ENCODE assay signal across 9 cellular contexts in genomic region chr5:146565764-146566163, GRCh38. TPM values are rescaled to one million over a fixed set of nuclear protein-coding genes. Genes with fewer than 3 reads are reported as not detected.
DNase-seq lines count a peak whose midpoint lies in the region; ATAC-seq and TF ChIP-seq lines count a peak whose summit lies in the region.
"Had no signal": no experiment of that assay in that cellular context is flagged by ENCODE, and none has a peak within 500 bp of the region (broad histone marks: within the 10 kb centered on the region; RNA-seq: fewer than 3 reads in every experiment).

No MANE protein-coding gene starts in this region.

- H3K4me1 ChIP-seq in endodermal cell (ENCODE audit: control insufficient read depth, insufficient read depth, low read length) (no peaks in the 10 kb centered on the region), thyroid gland (no peaks in the 10 kb centered on the region)

- no peaks in the 10 kb centered on the region for H3K27me3 Mint-ChIP-seq in activated CD4-positive, alpha-beta memory T cell treated with anti-CD3 and anti-CD28 coated beads for 36 hours
- no peaks in the 10 kb centered on the region for H3K27me3 Mint-ChIP-seq in endodermal cell (ENCODE audit: insufficient read depth)
- H3K27me3 Mint-ChIP-seq in naive B cell = peaks cover 5 to 8% (median 6%) of the 10 kb centered on the region in 3 donors

- H3K4me3 Mint-ChIP-seq in activated CD4-positive, alpha-beta memory T cell treated with anti-CD3 and anti-CD28 coated beads for 36 hours = no peak overlapping the region
- no peak overlapping the region for H3K4me3 Mint-ChIP-seq in endodermal cell
- H3K4me3 Mint-ChIP-seq in naive B cell = peak overlapping the region in 1 of 8 donors; percentile 32

- H3K9me3 ChIP-seq in endodermal cell (ENCODE audit: control insufficient read depth, low read length) (peaks cover 22% of the 10 kb centered on the region), thyroid gland (no peaks in the 10 kb centered on the region)

- WGBS in endodermal cell (ENCODE audit: insufficient coverage in 1 of 2, insufficient read length in 1 of 2), 2 experiments = 36 to 49% methylated on average over 5 to 7 of the region's 7 CpGs
- WGBS in thyroid gland, 2 donors = 25 to 38% methylated on average over 7 of the region's 7 CpGs

- ATAC-seq in GM19395 (IDR thresholded peaks at IDR 0.05; ENCODE audit: unreplicated experiment) = peak; percentile 98
- peak; percentile 92 for ATAC-seq in HG03378 (IDR thresholded peaks at IDR 0.05; ENCODE audit: unreplicated experiment)
- peak; percentile 40 to 53 for ATAC-seq in naive B cell (ENCODE audit: low read depth in 2 of 2)

- no peak for TF ChIP-seq POLR2A in thyroid gland (IDR thresholded peaks at IDR 0.05)

- in situ Hi-C loops in Caki2 (cut with HindIII; ENCODE audit: low pct_unique_long_range_greater_than_20kb, low sequenced_read_pairs) = no loop called here

- H3K36me3 ChIP-seq in endodermal cell (ENCODE audit: control insufficient read depth, insufficient read depth, low read length) = no peaks in the 10 kb centered on the region
- H3K36me3 ChIP-seq in thyroid gland = no peaks in the 10 kb centered on the region

- POLR2A ChIA-PET in activated CD4-positive, alpha-beta memory T cell treated with anti-CD3 and anti-CD28 coated beads for 36 hours (lab: Charles Lee) = no interaction called here

- H3K36me3 Mint-ChIP-seq in activated CD4-positive, alpha-beta memory T cell treated with anti-CD3 and anti-CD28 coated beads for 36 hours = no peaks in the 10 kb centered on the region
- no peaks in the 10 kb centered on the region for H3K36me3 Mint-ChIP-seq in endodermal cell (ENCODE audit: low read depth)
- no peaks in the 10 kb centered on the region for H3K36me3 Mint-ChIP-seq in naive B cell

- DNase-seq in Caki2 (ENCODE audit: low read depth) (peak; percentile 52), NCI-H226 (peak; percentile 53), endodermal cell (peak; percentile 89), naive B cell (no peak), thyroid gland (peak; percentile 21 to 47)
- peak; percentile 56 for DNase-seq in activated CD4-positive, alpha-beta memory T cell treated with anti-CD3 and anti-CD28 coated beads for 36 hours

- intact Hi-C loops in activated CD4-positive, alpha-beta memory T cell treated with anti-CD3 and anti-CD28 coated beads for 36 hours (cut with micrococcal nuclease) = loop anchor here (1.0 kb wide), 1 partner anchor 401 kb away; no protein-coding TSS in a partner anchor
- intact Hi-C loops in thyroid gland (cut with DNase I) = no loop called here

- no peak overlapping the region for H3K9ac ChIP-seq in endodermal cell (ENCODE audit: extremely low read depth, low read length, poor library complexity, severe bottlenecking)

- H3K27me3 ChIP-seq in endodermal cell (ENCODE audit: control insufficient read depth, insufficient read depth, low read length, poor library complexity, severe bottlenecking) (no peaks in the 10 kb centered on the region), thyroid gland (no peaks in the 10 kb centered on the region)

- CTCF ChIA-PET in activated CD4-positive, alpha-beta memory T cell treated with anti-CD3 and anti-CD28 coated beads for 36 hours (lab: Charles Lee) = interaction anchor here (0.8 to 3.3 kb wide), 5 partner anchors 17 to 623 kb away, joined by 3 to 25 read pairs (median 7); no protein-coding TSS in a partner anchor

- H3K4me1 Mint-ChIP-seq in activated CD4-positive, alpha-beta memory T cell treated with anti-CD3 and anti-CD28 coated beads for 36 hours (ENCODE audit: low read depth) = peaks cover 5% of the 10 kb centered on the region
- H3K4me1 Mint-ChIP-seq in endodermal cell (peaks cover 1% of the 10 kb centered on the region), naive B cell (no peaks in the 10 kb centered on the region)

- TF ChIP-seq CTCF in endodermal cell (conservative IDR thresholded peaks at IDR 0.05) = peak; percentile 81
- peak in 4 of 6 experiments; percentile 21 to 56 (median 50) for TF ChIP-seq CTCF in thyroid gland (IDR thresholded peaks at IDR 0.05)

- no peak overlapping the region for H3K27ac ChIP-seq in endodermal cell (ENCODE audit: low read depth, low read length)
- H3K27ac ChIP-seq in thyroid gland = no peak overlapping the region

- H3K27ac Mint-ChIP-seq in activated CD4-positive, alpha-beta memory T cell treated with anti-CD3 and anti-CD28 coated beads for 36 hours = no peak overlapping the region
- H3K27ac Mint-ChIP-seq in endodermal cell = no peak overlapping the region
- no peak overlapping the region for H3K27ac Mint-ChIP-seq in naive B cell

- no peaks in the 10 kb centered on the region for H3K9me3 Mint-ChIP-seq in activated CD4-positive, alpha-beta memory T cell treated with anti-CD3 and anti-CD28 coated beads for 36 hours
- H3K9me3 Mint-ChIP-seq in endodermal cell (peaks cover 17% of the 10 kb centered on the region), naive B cell (no peaks in the 10 kb centered on the region)

- H3K4me3 ChIP-seq in endodermal cell (ENCODE audit: low read length) = no peak overlapping the region
- H3K4me3 ChIP-seq in thyroid gland (replicated peaks in 1 of 3) = no peak overlapping the region

RNA-seq across cellular contexts. Expression of gene GPR151, which starts 49.8 kb away (rescaled TPM):
- total RNA-seq in Caki2 (2014; rRNA removed; shearing (Covaris generic); ENCODE audit: low replicate concordance) = not detected in 2 replicates
- not detected for total RNA-seq in activated CD4-positive, alpha-beta memory T cell treated with anti-CD3 and anti-CD28 coated beads for 36 hours
- 10 to 100 TPM in 1 of 2 donors, 1 to 10 TPM in 1; 5.1 to 13.6 TPM for total RNA-seq in endodermal cell
- not detected for polyA plus RNA-seq in endodermal cell (2013, experiment 1 of 2)
- not detected for polyA plus RNA-seq in endodermal cell (2013, experiment 2 of 2)
- not detected for polyA plus RNA-seq in naive B cell (ENCODE audit: low read depth in 6 of 6)
- not detected for total RNA-seq in thyroid gland
- polyA plus RNA-seq: adipose tissue had no signal

Comparison
In these comparisons a context has a peak if more than half of its experiments do, and no peak if none do; other contexts are left out.
1. ATAC-seq: peak in every context shown above with its lines; median percentile 98 in GM19395; 92 in HG03378; 46 in naive B cell.